Comparison of ENCODE assay signal across 8 cellular contexts in genomic region chr1:234212764-234213406, GRCh38.
DNase-seq lines count a peak whose midpoint lies in the region; ATAC-seq and TF ChIP-seq lines count a peak whose summit lies in the region.

No MANE protein-coding gene starts in this region.

- ATAC-seq in GM21515 (IDR thresholded peaks at IDR 0.05; ENCODE audit: unreplicated experiment) = peak; percentile 52
- peak; percentile 52 to 64 for ATAC-seq in natural killer cell treated with Interleukin-12 subunit alpha and Interleukin-12 subunit beta and Interleukin-15 and Interleukin-18, amount 100 ng/mL, for 72 hours
- no peak for ATAC-seq in GM18519 (IDR thresholded peaks at IDR 0.05; ENCODE audit: low FRiP score, unreplicated experiment)

- no peak overlapping the region for H3K27ac Mint-ChIP-seq in natural killer cell treated with Interleukin-12 subunit alpha and Interleukin-12 subunit beta and Interleukin-15 and Interleukin-18, amount 100 ng/mL, for 72 hours

- no peaks in the 10 kb centered on the region for H3K27me3 ChIP-seq in endocrine pancreas (ENCODE audit: control insufficient read depth, insufficient read depth, low read length)

- H3K36me3 ChIP-seq in endocrine pancreas (ENCODE audit: control insufficient read depth, insufficient read depth, low read length) = no peaks in the 10 kb centered on the region

- H3K4me3 Mint-ChIP-seq in natural killer cell treated with Interleukin-12 subunit alpha and Interleukin-12 subunit beta and Interleukin-15 and Interleukin-18, amount 100 ng/mL, for 72 hours = no peak overlapping the region

- H3K9me3 Mint-ChIP-seq in natural killer cell treated with Interleukin-12 subunit alpha and Interleukin-12 subunit beta and Interleukin-15 and Interleukin-18, amount 100 ng/mL, for 72 hours = no peaks in the 10 kb centered on the region

- no peaks in the 10 kb centered on the region for H3K9me3 ChIP-seq in endocrine pancreas (ENCODE audit: control insufficient read depth, low read length)

- peak; percentile 47 for TF ChIP-seq CTCF in LNCaP clone FGC (IDR thresholded peaks at IDR 0.05; ENCODE audit: control insufficient read depth, extremely low read depth, insufficient read depth)

- peak; percentile 35 to 79 (median 58) for DNase-seq in NCI-H1417 (lab: John Stamatoyannopoulos, UW)
- no peak for DNase-seq in NCI-H1417 treated with DMSO at 0.1 percent for 48 hours (lab: John Stamatoyannopoulos, UW)
- peak; percentile 18 for DNase-seq in LNCaP clone FGC (ENCODE audit: low read depth)
- peak; percentile 71 for DNase-seq in SK-MEL-5 (ENCODE audit: low read depth, low spot score)
- DNase-seq in natural killer cell treated with Interleukin-12 subunit alpha and Interleukin-12 subunit beta and Interleukin-15 and Interleukin-18, amount 100 ng/mL, for 72 hours (ENCODE audit: low spot score) = no peak

- peak overlapping the region; percentile 10 for H3K9ac ChIP-seq in endocrine pancreas (ENCODE audit: control insufficient read depth, insufficient read depth, low read length)

- in situ Hi-C loops in SK-MEL-5 (cut with HindIII; ENCODE audit: low pct_unique_long_range_greater_than_20kb, low sequenced_read_pairs) = no loop called here

- no peaks in the 10 kb centered on the region for H3K36me3 Mint-ChIP-seq in natural killer cell treated with Interleukin-12 subunit alpha and Interleukin-12 subunit beta and Interleukin-15 and Interleukin-18, amount 100 ng/mL, for 72 hours

- H3K27me3 Mint-ChIP-seq in natural killer cell treated with Interleukin-12 subunit alpha and Interleukin-12 subunit beta and Interleukin-15 and Interleukin-18, amount 100 ng/mL, for 72 hours = peaks cover 28 to 34% of the 10 kb centered on the region in 2 donors

- H3K4me3 ChIP-seq in LNCaP clone FGC (ENCODE audit: low read depth, low read length) (no peak overlapping the region), endocrine pancreas (ENCODE audit: control insufficient read depth, insufficient read depth, low read length) (no peak overlapping the region)

- H3K4me1 Mint-ChIP-seq in natural killer cell treated with Interleukin-12 subunit alpha and Interleukin-12 subunit beta and Interleukin-15 and Interleukin-18, amount 100 ng/mL, for 72 hours (ENCODE audit: low read depth in 2 of 2) = peaks cover 4% of the 10 kb centered on the region in 2 donors

- no peaks in the 10 kb centered on the region for H3K4me1 ChIP-seq in endocrine pancreas (ENCODE audit: control insufficient read depth, insufficient read depth, low read length)

Comparison
In these comparisons a context has a peak if more than half of its experiments do, and no peak if none do; other contexts are left out.
1. DNase-seq: peak in NCI-H1417 (3 of 3), LNCaP clone FGC (single experiment) and SK-MEL-5 (single experiment); none in NCI-H1417 treated with DMSO at 0.1 percent for 48 hours (single experiment) and natural killer cell treated with Interleukin-12 subunit alpha and Interleukin-12 subunit beta and Interleukin-15 and Interleukin-18, amount 100 ng/mL, for 72 hours (single experiment).